19 cellular contexts compared by ENCODE assay signal in genomic region chr17:41421116-41421515, GRCh38. TPM values are rescaled to one million over a fixed set of nuclear protein-coding genes. Genes with fewer than 3 reads are reported as not detected.
DNase-seq lines count a peak whose midpoint lies in the region; ATAC-seq and TF ChIP-seq lines count a peak whose summit lies in the region.
"Had no signal": no experiment of that assay in that cellular context is flagged by ENCODE, and none has a peak within 500 bp of the region (broad histone marks: within the 10 kb centered on the region; RNA-seq: fewer than 3 reads in every experiment).

No MANE protein-coding gene starts in this region.

- H3K36me3 ChIP-seq in prostate gland (no peaks in the 10 kb centered on the region), Peyer's patch (no peaks in the 10 kb centered on the region)
- H3K36me3 ChIP-seq: tibial nerve had no signal

- H3K4me3 ChIP-seq in fibroblast of mammary gland (ENCODE audit: control insufficient read depth, low read depth, low read length) (no peak overlapping the region), prostate gland (no peak overlapping the region), Peyer's patch (no peak overlapping the region)
- H3K4me3 ChIP-seq: tibial nerve had no signal

- TF ChIP-seq CTCF in RWPE1 (conservative IDR thresholded peaks at IDR 0.05; ENCODE audit: low read depth) (no peak), fibroblast of mammary gland (conservative IDR thresholded peaks at IDR 0.05; ENCODE audit: control insufficient read depth, insufficient read depth, low read depth, low read length) (no peak), prostate gland (IDR thresholded peaks at IDR 0.05) (no peak), Peyer's patch (IDR thresholded peaks at IDR 0.05) (no peak)

- ATAC-seq in GM18868 (IDR thresholded peaks at IDR 0.05; ENCODE audit: unreplicated experiment), result no peak
- ATAC-seq in GM21360 (IDR thresholded peaks at IDR 0.05; ENCODE audit: unreplicated experiment), result no peak
- ATAC-seq: activated CD8-positive, alpha-beta T cell treated with anti-CD3 and anti-CD28 coated beads, Interleukin-2, amount 10 ng/mL, durations not matched to agents 7 days and 5 days had no signal

- 26% methylated on average over 9 of the region's 9 CpGs for WGBS in prostate gland

- H3K27ac ChIP-seq in RWPE1 (peak overlapping the region; percentile 98), prostate gland (no peak overlapping the region), Peyer's patch (no peak overlapping the region)
- H3K27ac ChIP-seq: tibial nerve had no signal

- H3K9me3 ChIP-seq in prostate gland (no peaks in the 10 kb centered on the region), Peyer's patch (no peaks in the 10 kb centered on the region)
- H3K9me3 ChIP-seq: tibial nerve had no signal

- POLR2A ChIA-PET in RWPE1 (lab: Yijun Ruan, JAX; ENCODE audit: low non-redundant PET), result no interaction called here

- no peak for TF ChIP-seq POLR2A in prostate gland (IDR thresholded peaks at IDR 0.05)
- TF ChIP-seq POLR2A in Peyer's patch (IDR thresholded peaks at IDR 0.05), result no peak

- intact Hi-C loops in prostate gland (cut with DNase I), result no loop called here

- DNase-seq in ELR (ENCODE audit: low read depth), result peak; percentile 72
- DNase-seq in RWPE1 (ENCODE audit: low spot score), result peak; percentile 70
- DNase-seq in fibroblast of mammary gland (ENCODE audit: low read depth), result peak; percentile 37
- DNase-seq in prostate gland (ENCODE audit: low spot score), result peak; percentile 71
- DNase-seq in SKM-1 treated with dmso at 0.1 percent for 144 hours (lab: John Stamatoyannopoulos, UW; ENCODE audit: unreplicated experiment), result no peak
- no peak for DNase-seq in Peyer's patch
- DNase-seq: activated CD8-positive, alpha-beta T cell treated with anti-CD3 and anti-CD28 coated beads, Interleukin-2, amount 10 ng/mL, durations not matched to agents 7 days and 5 days; AML-193; erythroblast; NCI-H1092 treated with DMSO at 0.1 percent for 48 hours; nephron progenitor cell; retina; stimulated activated CD4-positive, alpha-beta T cell treated with anti-CD3 and anti-CD28 coated beads, Interleukin-2, amount 100 ng/mL, for 48 hours; stimulated activated CD8-positive, alpha-beta memory T cell treated with anti-CD3 and anti-CD28 coated beads, Interleukin-4, amount 100 ng/mL, for 48 hours had no signal

- H3K27me3 ChIP-seq in prostate gland (replicated peaks; ENCODE audit: insufficient read depth) (no peaks in the 10 kb centered on the region), Peyer's patch (no peaks in the 10 kb centered on the region)
- H3K27me3 ChIP-seq: tibial nerve had no signal

- CTCF ChIA-PET in RWPE1 (lab: Yijun Ruan, JAX), result interaction anchor here (1.0 kb wide), 1 partner anchor 457 kb away, joined by 3 read pairs; no protein-coding TSS in a partner anchor

- H3K4me1 ChIP-seq in prostate gland (replicated peaks) (peaks cover 3% of the 10 kb centered on the region), Peyer's patch (no peaks in the 10 kb centered on the region)

RNA-seq across cellular contexts. Expression of gene KRT37, which starts 3.3 kb away (rescaled TPM):
- not detected for total RNA-seq in prostate gland
- total RNA-seq in Peyer's patch, result not detected
- total RNA-seq: activated CD8-positive, alpha-beta T cell treated with anti-CD3 and anti-CD28 coated beads, Interleukin-2, amount 10 ng/mL, durations not matched to agents 7 days and 5 days; activated T-helper 2 cell treated with anti-CD3 and anti-CD28 coated beads, Interferon-gamma antibody, Interleukin-2, Interleukin-4, amounts not matched to agents 10 μg/mL and 5 μg/mL and 100 μg/mL, durations not matched to agents 14 hours and 24 hours and 36 hours; H4; tibial nerve had no signal

RNA-seq across cellular contexts. Expression of gene KRT38, which starts 19.7 kb away (rescaled TPM):
- total RNA-seq in prostate gland (not detected), Peyer's patch (not detected)
- total RNA-seq: activated CD8-positive, alpha-beta T cell treated with anti-CD3 and anti-CD28 coated beads, Interleukin-2, amount 10 ng/mL, durations not matched to agents 7 days and 5 days; activated T-helper 2 cell treated with anti-CD3 and anti-CD28 coated beads, Interferon-gamma antibody, Interleukin-2, Interleukin-4, amounts not matched to agents 10 μg/mL and 5 μg/mL and 100 μg/mL, durations not matched to agents 14 hours and 24 hours and 36 hours; H4; tibial nerve had no signal

RNA-seq across cellular contexts. Expression of gene KRT31, which starts 23.7 kb away (rescaled TPM):
- total RNA-seq in prostate gland (not detected), Peyer's patch (not detected)
- total RNA-seq: activated CD8-positive, alpha-beta T cell treated with anti-CD3 and anti-CD28 coated beads, Interleukin-2, amount 10 ng/mL, durations not matched to agents 7 days and 5 days; activated T-helper 2 cell treated with anti-CD3 and anti-CD28 coated beads, Interferon-gamma antibody, Interleukin-2, Interleukin-4, amounts not matched to agents 10 μg/mL and 5 μg/mL and 100 μg/mL, durations not matched to agents 14 hours and 24 hours and 36 hours; H4; tibial nerve had no signal

RNA-seq across cellular contexts. Expression of gene KRT34, which starts 39.0 kb away (rescaled TPM):
- 1 to 10 TPM in 1 of 2 donors, not detected in 1; 1.5 TPM for total RNA-seq in prostate gland
- not detected for total RNA-seq in Peyer's patch
- total RNA-seq: activated CD8-positive, alpha-beta T cell treated with anti-CD3 and anti-CD28 coated beads, Interleukin-2, amount 10 ng/mL, durations not matched to agents 7 days and 5 days; activated T-helper 2 cell treated with anti-CD3 and anti-CD28 coated beads, Interferon-gamma antibody, Interleukin-2, Interleukin-4, amounts not matched to agents 10 μg/mL and 5 μg/mL and 100 μg/mL, durations not matched to agents 14 hours and 24 hours and 36 hours; tibial nerve had no signal

RNA-seq across cellular contexts. Expression of gene KRT32, which starts 46.1 kb away (rescaled TPM):
- not detected for total RNA-seq in prostate gland
- total RNA-seq in Peyer's patch, result not detected
- total RNA-seq: activated CD8-positive, alpha-beta T cell treated with anti-CD3 and anti-CD28 coated beads, Interleukin-2, amount 10 ng/mL, durations not matched to agents 7 days and 5 days; activated T-helper 2 cell treated with anti-CD3 and anti-CD28 coated beads, Interferon-gamma antibody, Interleukin-2, Interleukin-4, amounts not matched to agents 10 μg/mL and 5 μg/mL and 100 μg/mL, durations not matched to agents 14 hours and 24 hours and 36 hours; H4 had no signal

Comparison
In these comparisons a context has a peak if more than half of its experiments do, and no peak if none do; other contexts are left out.
1. DNase-seq: peak in ELR (single experiment), RWPE1 (single experiment), fibroblast of mammary gland (single experiment) and prostate gland (single experiment); none in SKM-1 treated with dmso at 0.1 percent for 144 hours (single experiment) and Peyer's patch (0 of 3).